ENCODE assay signal across 8 cellular contexts in the genomic region with DNA sequence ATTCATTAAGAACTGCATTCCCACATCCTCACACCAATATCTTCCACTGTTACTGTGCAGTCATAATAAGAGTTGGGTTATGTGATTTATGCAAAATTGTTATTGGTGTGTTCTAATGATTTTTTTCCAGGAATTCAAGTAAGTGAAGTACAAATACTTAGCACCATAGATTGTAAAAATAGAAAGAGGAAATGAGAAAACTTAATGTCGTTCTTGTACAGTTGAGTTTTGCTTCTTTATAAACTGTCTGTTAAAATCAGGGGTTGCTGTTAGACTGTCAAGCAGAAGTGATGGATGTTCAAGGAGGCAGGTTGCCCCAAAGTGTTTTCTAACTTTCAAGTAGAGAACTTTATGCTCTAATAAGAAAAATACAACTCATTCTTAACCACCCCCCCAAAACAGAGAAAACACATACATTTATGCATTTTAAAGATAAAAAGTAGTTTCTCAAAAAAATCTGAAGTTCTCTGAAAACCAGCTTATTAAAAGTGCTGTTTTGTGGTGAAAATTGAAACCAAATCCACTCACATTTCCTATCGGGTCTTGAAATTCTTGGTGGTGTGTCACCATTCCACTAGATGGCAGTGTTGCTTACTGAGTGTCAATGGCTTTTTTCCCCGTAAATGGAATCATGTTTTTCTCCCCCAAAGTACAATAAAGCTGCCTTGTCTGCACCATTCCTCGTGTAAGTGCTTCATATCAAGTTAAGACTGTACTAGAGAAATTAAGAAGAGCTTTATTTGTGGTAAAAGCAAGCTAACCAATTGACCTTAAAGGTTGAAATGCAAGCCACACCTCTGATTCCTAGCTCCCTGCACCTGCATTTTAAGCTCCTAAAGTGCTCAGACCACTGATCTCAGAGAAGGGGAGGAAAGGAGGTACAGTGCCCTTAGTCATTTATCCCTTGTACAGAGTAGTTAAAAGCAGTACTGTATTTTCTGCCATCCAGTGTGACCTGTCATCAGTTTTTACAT. TPM values are rescaled to one million over a fixed set of nuclear protein-coding genes. Genes with fewer than 3 reads are reported as not detected.
A peak's percentile ranks its signal among the peaks of the same experiment; 100 is the strongest.
DNase-seq lines count a peak whose midpoint lies in the region; ATAC-seq and TF ChIP-seq lines count a peak whose summit lies in the region.

No MANE protein-coding gene starts in this region.

- H3K27me3 ChIP-seq in A673 (replicated peaks; ENCODE audit: insufficient read depth, low read depth, low read length, poor library complexity), result no peaks in the 10 kb centered on the region
- H3K27me3 ChIP-seq in DOHH2 (ENCODE audit: control insufficient read depth, low read length), result no peaks in the 10 kb centered on the region

- peak overlapping the region; percentile 17 for H3K4me3 Mint-ChIP-seq in dendritic cell treated with granulocyte-macrophage colony-stimulating factor and Interleukin-4, amounts not matched to agents 40 ng/mL and 50 ng/mL, for 4 days
- no peak overlapping the region for H3K4me3 Mint-ChIP-seq in mesothelial cell of epicardium

- peaks cover 24% of the 10 kb centered on the region for H3F3A ChIP-seq in DOHH2 (ENCODE audit: control insufficient read depth, insufficient read depth)

- CTCF ChIA-PET in A673 (lab: Charles Lee), result interaction anchor here (0.5 to 1.2 kb wide), 7 partner anchors 8 to 1427 kb away, joined by 3 to 6 read pairs (median 4); no protein-coding TSS in a partner anchor

- TF ChIP-seq CTCF in A673 (conservative IDR thresholded peaks at IDR 0.05; ENCODE audit: low read depth, low read length) (peak; percentile 88), DOHH2 (IDR thresholded peaks at IDR 0.05; ENCODE audit: low read depth, low read length, poor library complexity, severe bottlenecking) (peak; percentile 97), mesothelial cell of epicardium (IDR thresholded peaks at IDR 0.05; ENCODE audit: unreplicated experiment) (peak; percentile 86)

- H3K9me2 ChIP-seq in DOHH2 (replicated peaks; ENCODE audit: control insufficient read depth, low read length), result no peaks in the 10 kb centered on the region

- ATAC-seq in SK-N-SH treated with all-trans-retinoic acid at 6 μM for 48 hours (peak; percentile 47; the same call in 2 of the 3 replicates), HG02852 (IDR thresholded peaks at IDR 0.05; ENCODE audit: unreplicated experiment) (no peak)

- H4K20me1 ChIP-seq in DOHH2 (ENCODE audit: control insufficient read depth, insufficient read depth, low read depth, low read length), result peaks cover 8% of the 10 kb centered on the region; the same call in 1 of the 2 replicates

- H3K27ac ChIP-seq in A673 (ENCODE audit: low read depth, low read length, poor library complexity, severe bottlenecking), result no peak overlapping the region
- H3K27ac ChIP-seq in DOHH2 (ENCODE audit: low read depth, low read length), result peak overlapping the region; percentile 77

- H3K36me3 ChIP-seq in A673 (ENCODE audit: insufficient read depth, low read length, poor library complexity, severe bottlenecking) (peaks cover 6% of the 10 kb centered on the region), DOHH2 (ENCODE audit: control insufficient read depth, low read length) (peaks cover 21% of the 10 kb centered on the region)

- peak overlapping the region; percentile 64 for H3K4me2 ChIP-seq in DOHH2 (ENCODE audit: low read length)

- no peaks in the 10 kb centered on the region for H3K9me3 Mint-ChIP-seq in dendritic cell treated with granulocyte-macrophage colony-stimulating factor and Interleukin-4, amounts not matched to agents 40 ng/mL and 50 ng/mL, for 4 days
- H3K9me3 Mint-ChIP-seq in mesothelial cell of epicardium, result no peaks in the 10 kb centered on the region

- DNase-seq in A673 (ENCODE audit: low spot score), result peak; percentile 72
- DNase-seq in Jurkat, Clone E6-1 (ENCODE audit: low read depth, low spot score), result peak; percentile 63
- DNase-seq in mesothelial cell of epicardium (ENCODE audit: low spot score in 2 of 2, unreplicated experiment in 2 of 2), result no peak
- no peak for DNase-seq in posterior vena cava (ENCODE audit: low spot score)

- peaks cover 77% of the 10 kb centered on the region for H3K4me1 Mint-ChIP-seq in dendritic cell treated with granulocyte-macrophage colony-stimulating factor and Interleukin-4, amounts not matched to agents 40 ng/mL and 50 ng/mL, for 4 days (ENCODE audit: low read depth)
- peaks cover 5% of the 10 kb centered on the region for H3K4me1 Mint-ChIP-seq in mesothelial cell of epicardium

- peaks cover 19% of the 10 kb centered on the region for H3K36me3 Mint-ChIP-seq in dendritic cell treated with granulocyte-macrophage colony-stimulating factor and Interleukin-4, amounts not matched to agents 40 ng/mL and 50 ng/mL, for 4 days (ENCODE audit: low read depth)
- H3K36me3 Mint-ChIP-seq in mesothelial cell of epicardium, result peaks cover 14% of the 10 kb centered on the region

- no peak overlapping the region for H3K4me3 ChIP-seq in A673 (ENCODE audit: low read depth, low read length, poor library complexity, severe bottlenecking)
- H3K4me3 ChIP-seq in DOHH2 (ENCODE audit: low read length), result peak overlapping the region; percentile 43
- no peak overlapping the region for H3K4me3 ChIP-seq in Jurkat, Clone E6-1 (ENCODE audit: low read length)

- no TSS peak for BruUV-seq in A673 (replicated peaks; lab: Mats Ljungman, UMichigan)

- H3K9me3 ChIP-seq in A673 (ENCODE audit: low read depth, low read length, poor library complexity, severe bottlenecking) (no peaks in the 10 kb centered on the region), DOHH2 (ENCODE audit: control insufficient read depth, insufficient read depth, low read length) (no peaks in the 10 kb centered on the region)

- H3K27ac Mint-ChIP-seq in dendritic cell treated with granulocyte-macrophage colony-stimulating factor and Interleukin-4, amounts not matched to agents 40 ng/mL and 50 ng/mL, for 4 days, result peak overlapping the region; percentile 70
- H3K27ac Mint-ChIP-seq in mesothelial cell of epicardium, result no peak overlapping the region

- H3K4me1 ChIP-seq in A673 (ENCODE audit: insufficient read depth, low read length, poor library complexity, severe bottlenecking) (no peaks in the 10 kb centered on the region), DOHH2 (ENCODE audit: control insufficient read depth, low read length) (peaks cover 80% of the 10 kb centered on the region)

- peaks cover 3% of the 10 kb centered on the region; the same call in 1 of the 2 replicates for H3K79me2 ChIP-seq in DOHH2 (ENCODE audit: control insufficient read depth, low read length)

- POLR2A ChIA-PET in A673 (lab: Charles Lee; ENCODE audit: low non-redundant PET), result no interaction called here

- no peaks in the 10 kb centered on the region for H3K27me3 Mint-ChIP-seq in dendritic cell treated with granulocyte-macrophage colony-stimulating factor and Interleukin-4, amounts not matched to agents 40 ng/mL and 50 ng/mL, for 4 days
- no peaks in the 10 kb centered on the region for H3K27me3 Mint-ChIP-seq in mesothelial cell of epicardium (ENCODE audit: low read depth)

- intact Hi-C loops in A673 (cut with micrococcal nuclease; ENCODE audit: unreplicated experiment) (loop anchor here (1.0 kb wide), 1 partner anchor 51 kb away; no protein-coding TSS in a partner anchor), posterior vena cava (cut with DNase I) (loop anchor here in 1 of 2 donors (5.0 kb wide), 1 partner anchor 50 kb away; no protein-coding TSS in a partner anchor)
- intact Hi-C loops in dendritic cell treated with granulocyte-macrophage colony-stimulating factor and Interleukin-4, amounts not matched to agents 40 ng/mL and 50 ng/mL, for 4 days (cut with micrococcal nuclease), result loop anchor here (1.0 kb wide), 1 partner anchor 51 kb away; no protein-coding TSS in a partner anchor

TF ChIP-seq in SK-N-SH treated with all-trans-retinoic acid at 6 μM for 48 hours, 23 proteins besides CTCF, POLR2A, EP300 and RAD21 (continues in another document):
- TF ChIP-seq PPARA (CRISPR knock-in tag; IDR thresholded peaks at IDR 0.05; ENCODE audit: borderline replicate concordance) (no peak), ZNF565 (CRISPR knock-in tag; conservative IDR thresholded peaks at IDR 0.05; ENCODE audit: low read depth) (no peak), GLIS3 (CRISPR knock-in tag; IDR thresholded peaks at IDR 0.05) (no peak), CREB5 (CRISPR knock-in tag; IDR thresholded peaks at IDR 0.05; ENCODE audit: low read depth) (no peak), ISL1 (CRISPR knock-in tag; IDR thresholded peaks at IDR 0.05) (no peak)

RNA-seq across cellular contexts. Expression of gene IGSF6, which starts 4.7 kb away (rescaled TPM):
- total RNA-seq in A673 (2021) (not detected in 2 replicates), mesothelial cell of epicardium (not detected in 3 replicates), posterior vena cava (1 to 10 TPM; 4.3 to 8.4 TPM)
- polyA plus RNA-seq in Jurkat, Clone E6-1 (2012; ENCODE audit: insufficient read depth, insufficient read length), result not detected

RNA-seq across cellular contexts. Expression of gene OTOA, which starts 6.7 kb away (rescaled TPM):
- total RNA-seq in A673 (2021) (0.13 TPM in 1 of 2 replicates, not detected in the other), mesothelial cell of epicardium (0.09 to 0.25 TPM (median 0.25 TPM) in 3 replicates), posterior vena cava (under 1 TPM; 0.32 to 0.33 TPM)
- polyA plus RNA-seq in Jurkat, Clone E6-1 (2012; ENCODE audit: insufficient read depth, insufficient read length), result not detected

RNA-seq across cellular contexts. Expression of gene METTL9, which starts 57.7 kb away (rescaled TPM):
- total RNA-seq in A673 (2021) (145 and 151 TPM in 2 replicates), mesothelial cell of epicardium (138 to 145 TPM (median 142 TPM) in 3 replicates), posterior vena cava (10 to 100 TPM; 59.6 to 62.0 TPM)
- 155 TPM for polyA plus RNA-seq in Jurkat, Clone E6-1 (2012; ENCODE audit: insufficient read depth, insufficient read length)

Comparison
In these comparisons a context has a peak if more than half of its experiments do, and no peak if none do; other contexts are left out.
1. DNase-seq: peak in A673 (single experiment) and Jurkat, Clone E6-1 (single experiment); none in mesothelial cell of epicardium (0 of 2) and posterior vena cava (single experiment).
2. Peak in every context shown above with its lines, with median percentiles within 50 percentile points of each other: CTCF ChIP-seq.